Comparison of ENCODE assay signal across 25 cellular contexts in the genomic region with DNA sequence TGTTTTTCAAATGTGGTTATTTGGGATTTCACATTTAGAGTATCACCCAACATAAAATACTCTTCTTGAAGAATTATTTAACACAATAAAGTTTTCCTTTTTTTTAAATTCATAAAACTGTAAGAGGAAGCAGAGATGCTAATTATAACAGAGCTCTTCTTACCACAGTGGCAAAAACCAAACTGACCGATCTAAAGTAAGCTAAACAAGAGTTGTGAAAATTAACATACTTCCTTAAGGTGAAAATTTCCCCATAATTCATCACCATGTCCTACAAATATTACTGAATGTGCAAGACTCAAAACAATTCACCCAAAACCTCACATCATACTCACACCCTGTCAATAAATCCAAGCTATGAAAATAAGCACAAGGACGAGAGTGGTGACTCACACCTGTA.
"Had no signal": no experiment of that assay in that cellular context is flagged by ENCODE, and none has a peak within 500 bp of the region (broad histone marks: within the 10 kb centered on the region; RNA-seq: fewer than 3 reads in every experiment).

No MANE protein-coding gene starts in this region.

- ATAC-seq: activated CD8-positive, alpha-beta T cell treated with anti-CD3 and anti-CD28 coated beads for 36 hours; foreskin keratinocyte; left ventricle myocardium superior; pancreas; psoas muscle; stimulated activated memory B cell treated with anti-CD40 and anti-IgM and Interleukin-4, amounts not matched to agents 10 μg/mL and 1 μg/mL and 100 μg/mL, for 72 hours had no signal

- H3K27ac Mint-ChIP-seq: activated CD4-positive, alpha-beta T cell treated with anti-CD3 and anti-CD28 coated beads, Interleukin-2, amount 10 ng/mL, durations not matched to agents 7 days and 5 days; activated CD8-positive, alpha-beta T cell treated with anti-CD3 and anti-CD28 coated beads for 36 hours; activated naive CD4-positive, alpha-beta T cell treated with anti-CD3 and anti-CD28 coated beads, Interleukin-2, amount 50 U/mL, for 24 hours; dendritic cell treated with granulocyte-macrophage colony-stimulating factor and Interleukin-4, amounts not matched to agents 40 ng/mL and 50 ng/mL, for 4 days; mesothelial cell of epicardium; nephron; stimulated activated memory B cell treated with anti-CD40 and anti-IgM and Interleukin-4, amounts not matched to agents 10 μg/mL and 1 μg/mL and 100 μg/mL, for 72 hours had no signal

- H3K36me3 ChIP-seq: adrenal gland, ascending aorta, brain microvascular endothelial cell, pancreas, right atrium auricular region, upper lobe of left lung had no signal

- DNase-seq: activated CD4-positive, alpha-beta T cell treated with anti-CD3 and anti-CD28 coated beads, Interleukin-2, amount 10 ng/mL, durations not matched to agents 7 days and 5 days; activated CD4-positive, CD25-positive, alpha-beta regulatory T cell treated with anti-CD3 and anti-CD28 coated beads, Interleukin-2, amount 50 U/mL, for 72 hours; activated CD8-positive, alpha-beta T cell treated with anti-CD3 and anti-CD28 coated beads for 36 hours; activated gamma-delta T cell treated with Interleukin-2 at 50 U/mL for 16 hours; adrenal gland; brain microvascular endothelial cell; caudate nucleus; effector CD8-positive, alpha-beta T cell; foreskin keratinocyte; glutamatergic neuron; hippocampal formation; left ventricle myocardium superior; mammary epithelial cell; pancreas; psoas muscle; testis; upper lobe of left lung had no signal

- H3K4me3 Mint-ChIP-seq: activated CD4-positive, alpha-beta T cell treated with anti-CD3 and anti-CD28 coated beads, Interleukin-2, amount 10 ng/mL, durations not matched to agents 7 days and 5 days; activated CD8-positive, alpha-beta T cell treated with anti-CD3 and anti-CD28 coated beads for 36 hours; activated naive CD4-positive, alpha-beta T cell treated with anti-CD3 and anti-CD28 coated beads, Interleukin-2, amount 50 U/mL, for 24 hours; dendritic cell treated with granulocyte-macrophage colony-stimulating factor and Interleukin-4, amounts not matched to agents 40 ng/mL and 50 ng/mL, for 4 days; mesothelial cell of epicardium; nephron; stimulated activated memory B cell treated with anti-CD40 and anti-IgM and Interleukin-4, amounts not matched to agents 10 μg/mL and 1 μg/mL and 100 μg/mL, for 72 hours had no signal

- H3K27me3 ChIP-seq: adrenal gland, ascending aorta, brain microvascular endothelial cell, foreskin keratinocyte, pancreas, right atrium auricular region, testis, upper lobe of left lung had no signal

- H3K27ac ChIP-seq: adrenal gland, ascending aorta, brain microvascular endothelial cell, foreskin keratinocyte, pancreas, psoas muscle, right atrium auricular region, testis, upper lobe of left lung, VCaP had no signal

- H3K4me3 ChIP-seq: adrenal gland, ascending aorta, pancreas, psoas muscle, right atrium auricular region, testis, upper lobe of left lung had no signal

- H3K9me3 ChIP-seq: adrenal gland, ascending aorta, pancreas, psoas muscle, right atrium auricular region, testis, upper lobe of left lung had no signal

- H3K36me3 Mint-ChIP-seq: mesothelial cell of epicardium had no signal

- FAIRE-seq: pancreas had no signal

- H3K9me3 Mint-ChIP-seq: activated CD4-positive, alpha-beta T cell treated with anti-CD3 and anti-CD28 coated beads, Interleukin-2, amount 10 ng/mL, durations not matched to agents 7 days and 5 days; activated CD8-positive, alpha-beta T cell treated with anti-CD3 and anti-CD28 coated beads for 36 hours; activated naive CD4-positive, alpha-beta T cell treated with anti-CD3 and anti-CD28 coated beads, Interleukin-2, amount 50 U/mL, for 24 hours; dendritic cell treated with granulocyte-macrophage colony-stimulating factor and Interleukin-4, amounts not matched to agents 40 ng/mL and 50 ng/mL, for 4 days; mesothelial cell of epicardium; nephron; stimulated activated memory B cell treated with anti-CD40 and anti-IgM and Interleukin-4, amounts not matched to agents 10 μg/mL and 1 μg/mL and 100 μg/mL, for 72 hours had no signal

- H3K27me3 Mint-ChIP-seq: activated CD4-positive, alpha-beta T cell treated with anti-CD3 and anti-CD28 coated beads, Interleukin-2, amount 10 ng/mL, durations not matched to agents 7 days and 5 days; activated CD8-positive, alpha-beta T cell treated with anti-CD3 and anti-CD28 coated beads for 36 hours; activated naive CD4-positive, alpha-beta T cell treated with anti-CD3 and anti-CD28 coated beads, Interleukin-2, amount 50 U/mL, for 24 hours; dendritic cell treated with granulocyte-macrophage colony-stimulating factor and Interleukin-4, amounts not matched to agents 40 ng/mL and 50 ng/mL, for 4 days; stimulated activated memory B cell treated with anti-CD40 and anti-IgM and Interleukin-4, amounts not matched to agents 10 μg/mL and 1 μg/mL and 100 μg/mL, for 72 hours had no signal

- H3K4me1 ChIP-seq: foreskin keratinocyte had no signal
